ENCODE assay signal across 8 cellular contexts in the genomic region with DNA sequence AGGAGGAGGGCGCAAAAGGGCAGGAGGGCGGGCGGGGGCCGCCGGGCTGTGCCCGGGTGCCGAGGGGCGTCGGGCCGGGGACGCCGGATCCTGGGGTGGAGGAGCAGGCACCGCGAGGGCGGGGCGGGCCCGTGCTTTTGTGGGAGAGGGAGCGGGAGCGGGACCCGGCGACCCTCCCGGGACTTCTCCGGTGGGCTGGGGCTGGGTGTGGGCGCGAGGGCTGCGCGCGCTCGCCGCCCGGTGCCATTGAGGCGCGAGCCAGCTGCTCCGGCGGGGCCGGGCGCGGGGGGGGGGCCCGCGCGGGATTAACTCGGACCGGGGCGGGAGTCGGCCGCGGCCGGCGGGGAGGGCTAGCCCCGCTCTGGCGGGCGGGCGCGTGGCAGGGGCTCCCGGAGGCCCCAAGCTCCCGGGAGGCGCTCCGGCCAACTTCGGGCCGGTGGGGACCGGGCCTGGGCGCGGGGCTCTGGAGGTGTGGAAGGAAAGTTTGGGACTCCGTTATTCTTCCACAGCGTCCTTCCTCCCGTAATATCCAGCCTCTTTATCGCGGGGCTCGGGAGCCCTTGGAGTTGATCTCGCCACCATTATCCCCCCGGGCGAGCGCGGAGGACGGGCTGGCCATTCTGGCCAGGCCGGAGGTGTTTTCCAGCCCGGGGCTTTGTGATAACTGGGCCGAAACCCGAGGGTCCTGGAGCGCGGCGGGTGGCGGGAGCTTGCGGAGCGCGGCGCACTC. TPM values are rescaled to one million over a fixed set of nuclear protein-coding genes. Genes with fewer than 3 reads are reported as not detected.
DNase-seq lines count a peak whose midpoint lies in the region; ATAC-seq and TF ChIP-seq lines count a peak whose summit lies in the region.

No MANE protein-coding gene starts in this region.

- H3K4me3 ChIP-seq in GM06990 (replicated peaks; ENCODE audit: low read depth, low read length) (no peak overlapping the region; the same call in none of the 2 replicates), SK-N-MC (peak overlapping the region; percentile 85), psoas muscle (peak overlapping the region; percentile 92)

- H3K27ac ChIP-seq in SK-N-MC, result no peak overlapping the region
- H3K27ac ChIP-seq in psoas muscle, result peak overlapping the region; percentile 99

- intact Hi-C loops in left cardiac atrium (cut with DNase I), result loop anchor here in 1 of 2 donors (5.0 kb wide), 1 partner anchor 37 kb away; no protein-coding TSS in a partner anchor
- intact Hi-C loops in psoas muscle (cut with DNase I), result loop anchor here (2.0 to 5.0 kb wide), 5 partner anchors 42 to 107 kb away; no protein-coding TSS in a partner anchor

- ATAC-seq in left cardiac atrium (peak; percentile 33 to 53), psoas muscle (peak; percentile 32 to 57 (median 48)), GM21381 (IDR thresholded peaks at IDR 0.05; ENCODE audit: unreplicated experiment) (no peak), HG03025 (IDR thresholded peaks at IDR 0.05; ENCODE audit: low FRiP score, unreplicated experiment) (no peak)

- H3K9ac ChIP-seq in SK-N-MC (ENCODE audit: insufficient read length), result peak overlapping the region; percentile 66

- H3K27me3 ChIP-seq in GM06990 (replicated peaks; ENCODE audit: control insufficient read depth, insufficient read depth, low read length) (peaks cover 3% of the 10 kb centered on the region; the same call in 1 of the 2 replicates), psoas muscle (ENCODE audit: insufficient read depth in 3 of 3, low read length in 2 of 3) (no peaks in the 10 kb centered on the region)

- peaks cover 47% of the 10 kb centered on the region for H3K4me1 ChIP-seq in psoas muscle

- H3K36me3 ChIP-seq in GM06990 (ENCODE audit: control insufficient read depth, insufficient read depth, low read length), result no peaks in the 10 kb centered on the region
- H3K36me3 ChIP-seq in SK-N-MC (ENCODE audit: insufficient read depth, low read length), result no peaks in the 10 kb centered on the region
- no peaks in the 10 kb centered on the region for H3K36me3 ChIP-seq in psoas muscle (ENCODE audit: insufficient read depth in 1 of 2, low read depth in 1 of 2)

- 0 to 1% (median 1%) methylated on average over 38 to 87 of the region's 87 CpGs for WGBS in psoas muscle, 3 donors

- H3K9me3 ChIP-seq in SK-N-MC (ENCODE audit: low read depth, low read length), result no peaks in the 10 kb centered on the region
- H3K9me3 ChIP-seq in psoas muscle, result no peaks in the 10 kb centered on the region

- DNase-seq in GM06990 (ENCODE audit: extremely low read depth, insufficient read length), result peak; percentile 3
- no peak for DNase-seq in SK-N-MC (ENCODE audit: low read depth, low spot score)
- DNase-seq in left cardiac atrium, result no peak
- DNase-seq in psoas muscle, result peak; percentile 38 to 70
- DNase-seq in NCI-H1930 (lab: John Stamatoyannopoulos, UW), result no peak
- no peak for DNase-seq in SIG-M5 (lab: John Stamatoyannopoulos, UW)

- TF ChIP-seq CTCF in GM06990 (IDR thresholded peaks at IDR 0.05; ENCODE audit: insufficient read depth, low read length, poor library complexity, severe bottlenecking) (no peak), psoas muscle (IDR thresholded peaks at IDR 0.05) (no peak)

RNA-seq across cellular contexts. Expression of a gene that starts 0.9 kb away (rescaled TPM):
- 1 to 10 TPM; 4.4 to 5.6 TPM for total RNA-seq in left cardiac atrium
- total RNA-seq in psoas muscle, result 10 to 100 TPM; 19.6 to 24.1 (median 20.5) TPM
- 1 to 10 TPM; 1.7 to 8.1 (median 3.1) TPM for polyA plus RNA-seq in psoas muscle

Comparison
In these comparisons a context has a peak if more than half of its experiments do, and no peak if none do; other contexts are left out.
1. DNase-seq: peak in GM06990 (single experiment) and psoas muscle (2 of 2); none in SK-N-MC (single experiment), left cardiac atrium (single experiment), NCI-H1930 (0 of 2) and SIG-M5 (single experiment).
2. ATAC-seq: peak in left cardiac atrium (2 of 2) and psoas muscle (4 of 4); none in GM21381 (single experiment) and HG03025 (single experiment).